15 cellular contexts compared by ENCODE assay signal in the genomic region with DNA sequence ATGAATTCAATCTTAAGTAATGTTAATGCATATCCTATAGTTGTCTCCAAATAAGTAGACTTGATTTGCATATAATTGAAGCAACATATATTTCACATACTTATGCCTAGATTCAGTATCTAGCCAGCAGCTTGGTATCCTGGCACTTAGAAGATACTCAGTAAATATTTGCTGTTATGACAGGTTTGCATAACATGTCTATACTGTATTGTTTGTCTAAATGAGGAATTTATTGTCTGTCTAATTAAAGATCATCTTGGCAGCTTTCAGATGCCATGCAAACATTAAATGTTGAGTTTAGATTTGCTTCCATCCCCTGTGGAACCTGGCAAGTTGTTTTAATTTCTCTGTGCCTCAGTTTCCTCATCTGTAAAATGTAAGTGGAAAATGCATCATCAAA. TPM values are rescaled to one million over a fixed set of nuclear protein-coding genes. Genes with fewer than 3 reads are reported as not detected.
DNase-seq lines count a peak whose midpoint lies in the region; ATAC-seq, FAIRE-seq and TF ChIP-seq lines count a peak whose summit lies in the region.
"Had no signal": no experiment of that assay in that cellular context is flagged by ENCODE, and none has a peak within 500 bp of the region (broad histone marks: within the 10 kb centered on the region; RNA-seq: fewer than 3 reads in every experiment).

No MANE protein-coding gene starts in this region.

- H3K36me3 Mint-ChIP-seq in central memory CD8-positive, alpha-beta T cell (ENCODE audit: insufficient read depth): peaks cover 20% of the 10 kb centered on the region

- no peaks in the 10 kb centered on the region for H3K36me3 ChIP-seq in hepatocyte (replicated peaks; ENCODE audit: insufficient read depth, low read depth)
- H3K36me3 ChIP-seq: HAP-1 had no signal

- peak overlapping the region; percentile 83 for H3K27ac Mint-ChIP-seq in central memory CD8-positive, alpha-beta T cell (ENCODE audit: low read depth)
- H3K27ac Mint-ChIP-seq: CD8-positive, alpha-beta T cell had no signal

- no peak for ATAC-seq in central memory CD8-positive, alpha-beta T cell (replicated peaks; ENCODE audit: extremely low read depth, poor library complexity, severe bottlenecking)
- ATAC-seq in HG03442 (IDR thresholded peaks at IDR 0.05; ENCODE audit: unreplicated experiment): no peak
- ATAC-seq: CD8-positive, alpha-beta T cell; HepG2 had no signal

- no peak for TF ChIP-seq CTCF in hepatocyte (IDR thresholded peaks at IDR 0.05; ENCODE audit: poor library complexity)

- no peak for TF ChIP-seq POLR2A in H54 (IDR thresholded peaks at IDR 0.05; ENCODE audit: low read depth, low read length)

- H3K27me3 Mint-ChIP-seq in central memory CD8-positive, alpha-beta T cell: no peaks in the 10 kb centered on the region

- H3K4me1 ChIP-seq in hepatocyte (ENCODE audit: insufficient read depth): peaks cover 7% of the 10 kb centered on the region

- H3K27me3 ChIP-seq in hepatocyte: no peaks in the 10 kb centered on the region

- DNase-seq in DMS53 (lab: John Stamatoyannopoulos, UW) (peak; percentile 8), DMS53 treated with DMSO at 0.1 percent for 48 hours (lab: John Stamatoyannopoulos, UW; ENCODE audit: unreplicated experiment) (no peak), GM19239 (ENCODE audit: insufficient read length, low spot score) (no peak), hepatocyte (ENCODE audit: low spot score) (no peak), H54 (ENCODE audit: insufficient read length, low spot score) (no peak)
- no peak for DNase-seq in central memory CD8-positive, alpha-beta T cell (ENCODE audit: low spot score in 2 of 2)
- DNase-seq: Caco-2; CD8-positive, alpha-beta T cell; GOT3 had no signal

- peaks cover 90% of the 10 kb centered on the region for H3K4me1 Mint-ChIP-seq in central memory CD8-positive, alpha-beta T cell

- no peaks in the 10 kb centered on the region for H3K9me2 ChIP-seq in hepatocyte (replicated peaks; ENCODE audit: insufficient read depth)

- H3K9me3 Mint-ChIP-seq in central memory CD8-positive, alpha-beta T cell: no peaks in the 10 kb centered on the region

- peaks cover 89% of the 10 kb centered on the region for H3K79me2 ChIP-seq in hepatocyte

- peak; percentile 14 for FAIRE-seq in GM19239 (lab: Jason Lieb, UNC)
- no peak for FAIRE-seq in H54 (lab: Jason Lieb, UNC)
- FAIRE-seq: HepG2, HTR-8/SVneo had no signal

- no peak overlapping the region for H3K4me3 Mint-ChIP-seq in central memory CD8-positive, alpha-beta T cell
- H3K4me3 Mint-ChIP-seq: CD8-positive, alpha-beta T cell had no signal

- no peaks in the 10 kb centered on the region for H3K9me3 ChIP-seq in hepatocyte (ENCODE audit: low read depth)
- H3K9me3 ChIP-seq: Caco-2, HAP-1 had no signal

- H2AFZ ChIP-seq in hepatocyte: no peak overlapping the region

- no peak overlapping the region for H3K4me2 ChIP-seq in hepatocyte
- H3K4me2 ChIP-seq: KMS-11 had no signal

- no peak overlapping the region for H3K4me3 ChIP-seq in hepatocyte
- H3K4me3 ChIP-seq: HAP-1 had no signal

- no peak overlapping the region for H3K27ac ChIP-seq in hepatocyte
- H3K27ac ChIP-seq: 22Rv1, KMS-11 had no signal

- H4K20me1 ChIP-seq in hepatocyte (ENCODE audit: insufficient read depth, poor library complexity, severe bottlenecking): no peaks in the 10 kb centered on the region

RNA-seq across cellular contexts. Expression of a gene that starts 9.4 kb away (rescaled TPM):
- total RNA-seq in hepatocyte: 60.3 and 78.9 TPM in 2 replicates
- 34.5 and 37.2 TPM in 2 replicates for polyA plus RNA-seq in hepatocyte
